20 cellular contexts compared by ENCODE assay signal in the genomic region with DNA sequence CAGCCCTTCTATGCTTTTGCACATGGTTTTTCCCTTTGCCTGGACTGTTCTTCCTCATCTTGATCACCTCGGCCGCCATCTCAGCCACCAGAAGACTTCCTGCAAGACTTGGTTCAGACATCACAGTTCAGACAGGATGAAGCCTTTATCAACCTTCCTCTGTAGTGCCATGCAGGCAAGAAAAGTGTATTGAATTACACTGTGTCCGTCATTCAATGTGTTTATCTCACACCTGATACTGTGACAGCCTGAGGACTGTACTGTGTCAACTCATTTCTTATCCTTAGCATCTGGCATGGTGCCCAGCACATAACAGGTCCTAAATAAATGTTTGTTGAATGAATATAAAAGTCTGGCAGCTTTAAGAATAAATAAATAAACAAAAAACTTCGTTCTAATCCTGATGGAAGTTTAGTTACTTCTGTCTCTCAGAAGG.
"Had no signal": no experiment of that assay in that cellular context is flagged by ENCODE, and none has a peak within 500 bp of the region (broad histone marks: within the 10 kb centered on the region; RNA-seq: fewer than 3 reads in every experiment).

No MANE protein-coding gene starts in this region.

- H3K9me3 ChIP-seq: sigmoid colon, thoracic aorta had no signal

- H3K9me3 Mint-ChIP-seq: brain; central memory CD8-positive, alpha-beta T cell; effector memory CD8-positive, alpha-beta T cell; nephron had no signal

- H3K4me3 ChIP-seq: sigmoid colon, thoracic aorta had no signal

- H3K27me3 Mint-ChIP-seq: activated naive CD8-positive, alpha-beta T cell; activated T-cell treated with anti-CD3 and anti-CD28 coated beads, Interleukin-2, amount 50 U/mL, for 24 hours; dendritic cell treated with granulocyte-macrophage colony-stimulating factor and Interleukin-4, amounts not matched to agents 40 ng/mL and 50 ng/mL, for 4 days; T-helper 17 cell had no signal

- H3K27ac Mint-ChIP-seq: activated naive CD8-positive, alpha-beta T cell; activated T-cell treated with anti-CD3 and anti-CD28 coated beads, Interleukin-2, amount 50 U/mL, for 24 hours; brain; dendritic cell treated with granulocyte-macrophage colony-stimulating factor and Interleukin-4, amounts not matched to agents 40 ng/mL and 50 ng/mL, for 4 days; effector memory CD8-positive, alpha-beta T cell; nephron; T-helper 17 cell had no signal

- H3K36me3 ChIP-seq: sigmoid colon, thoracic aorta had no signal

- H3K4me1 Mint-ChIP-seq: brain; central memory CD8-positive, alpha-beta T cell had no signal

- H3K36me3 Mint-ChIP-seq: activated naive CD8-positive, alpha-beta T cell; brain had no signal

- DNase-seq: activated CD4-positive, alpha-beta T cell treated with anti-CD3 and anti-CD28 coated beads, Interleukin-2, amount 50 U/mL, for 4 hours; activated CD4-positive, CD25-positive, alpha-beta regulatory T cell treated with anti-CD3 and anti-CD28 coated beads, Interleukin-2, amount 50 U/mL, for 72 hours; activated effector memory CD4-positive, alpha-beta T cell treated with anti-CD3 and anti-CD28 coated beads, Interleukin-2, amount 50 U/mL, for 16 hours; activated T-cell treated with anti-CD3 and anti-CD28 coated beads, Interleukin-2, amount 50 U/mL, for 24 hours; amygdala; effector memory CD8-positive, alpha-beta T cell; hypothalamus; kidney glomerular epithelial cell; mammary epithelial cell; sigmoid colon; stimulated activated CD4-positive, alpha-beta T cell treated with anti-CD3 and anti-CD28 coated beads, Interleukin-12 subunit alpha, Interleukin-12 subunit beta, amount 100 ng/mL, for 4 hours; stimulated activated CD4-positive, alpha-beta T cell treated with anti-CD3 and anti-CD28 coated beads, Interleukin-2, amount 100 ng/mL, for 48 hours; stimulated activated naive CD4-positive, alpha-beta T cell treated with Interleukin-2 at 50 U/mL for 16 hours; T-helper 17 cell had no signal

- H3K4me3 Mint-ChIP-seq: activated naive CD8-positive, alpha-beta T cell; activated T-cell treated with anti-CD3 and anti-CD28 coated beads, Interleukin-2, amount 50 U/mL, for 24 hours; brain; central memory CD8-positive, alpha-beta T cell; dendritic cell treated with granulocyte-macrophage colony-stimulating factor and Interleukin-4, amounts not matched to agents 40 ng/mL and 50 ng/mL, for 4 days; effector memory CD8-positive, alpha-beta T cell; nephron; T-helper 17 cell had no signal

- H3K27ac ChIP-seq: sigmoid colon, thoracic aorta had no signal
